ENCODE assay signal across 9 cellular contexts in the genomic region with DNA sequence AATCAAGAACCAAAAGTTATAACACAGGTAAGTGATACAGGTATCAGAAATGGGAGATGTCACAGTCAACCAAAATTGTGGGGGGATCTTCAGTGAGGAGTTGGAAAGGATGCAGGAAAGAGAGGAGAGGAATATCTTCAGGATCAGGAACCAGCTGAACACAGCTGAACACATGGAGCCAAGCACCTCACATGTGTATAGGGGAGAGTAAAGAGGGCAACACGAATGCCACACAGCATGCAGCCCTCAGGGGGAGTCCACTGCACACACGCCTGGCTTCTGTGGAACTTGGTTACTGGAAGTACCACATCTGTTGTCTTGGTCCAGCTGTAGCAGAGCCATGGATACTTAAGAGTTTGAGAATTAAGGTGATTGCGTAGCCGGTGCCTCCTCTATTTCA.
"Had no signal": no experiment of that assay in that cellular context is flagged by ENCODE, and none has a peak within 500 bp of the region (broad histone marks: within the 10 kb centered on the region; RNA-seq: fewer than 3 reads in every experiment).

No MANE protein-coding gene starts in this region.

- FAIRE-seq: H54, K562 had no signal

- DNase-seq: GM23248, GOT3, H9, HCEC 1CT, IMR-90, KG1 had no signal

- H2AFZ ChIP-seq: GM23248 had no signal

- H3K9ac ChIP-seq: GM23248 had no signal

- H3K27ac ChIP-seq: GM23248, HL-60 had no signal

- H3K4me3 ChIP-seq: GM23248, K562 had no signal
